In the genomic region with DNA sequence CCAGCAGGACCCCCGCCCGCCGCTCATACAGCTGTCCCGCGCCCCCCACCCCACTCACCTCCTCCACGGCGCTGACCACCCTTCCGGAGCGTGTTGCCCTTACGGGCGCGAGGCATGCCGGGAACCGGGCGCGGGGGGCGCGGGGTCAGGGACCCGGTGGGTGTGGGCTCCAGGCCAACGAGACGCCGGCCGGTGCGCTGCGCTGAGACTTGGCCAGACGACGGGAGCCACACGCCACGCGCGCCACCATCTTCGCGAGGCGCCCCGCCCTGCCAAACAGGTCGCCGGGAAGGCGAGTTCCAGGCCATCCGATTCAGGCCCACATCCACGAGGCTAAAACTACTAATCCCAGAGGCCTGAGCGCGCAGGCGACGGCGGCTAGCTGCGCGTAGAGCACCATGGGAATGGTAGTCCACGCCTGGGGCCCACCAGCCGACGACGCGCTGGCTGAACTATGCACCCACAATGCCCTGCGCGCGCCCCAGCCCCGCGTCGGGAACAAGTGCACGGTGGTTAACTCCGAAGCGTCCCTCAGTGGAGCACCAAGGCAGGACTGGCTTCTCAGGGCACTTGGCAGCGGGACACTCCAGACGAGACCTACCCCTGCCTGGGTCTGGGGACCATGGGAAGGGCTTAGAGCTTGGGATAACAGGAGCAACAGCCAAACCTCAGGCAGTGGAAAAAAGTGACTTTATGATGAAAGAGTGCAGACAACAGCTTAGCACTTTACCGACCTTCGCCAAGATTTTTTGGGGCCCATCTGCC, we compare ENCODE assay signal across 8 cellular contexts. TPM values are rescaled to one million over a fixed set of nuclear protein-coding genes. Genes with fewer than 3 reads are reported as not detected.
DNase-seq lines count a peak whose midpoint lies in the region; ATAC-seq, FAIRE-seq and TF ChIP-seq lines count a peak whose summit lies in the region.

A gene with protein sequence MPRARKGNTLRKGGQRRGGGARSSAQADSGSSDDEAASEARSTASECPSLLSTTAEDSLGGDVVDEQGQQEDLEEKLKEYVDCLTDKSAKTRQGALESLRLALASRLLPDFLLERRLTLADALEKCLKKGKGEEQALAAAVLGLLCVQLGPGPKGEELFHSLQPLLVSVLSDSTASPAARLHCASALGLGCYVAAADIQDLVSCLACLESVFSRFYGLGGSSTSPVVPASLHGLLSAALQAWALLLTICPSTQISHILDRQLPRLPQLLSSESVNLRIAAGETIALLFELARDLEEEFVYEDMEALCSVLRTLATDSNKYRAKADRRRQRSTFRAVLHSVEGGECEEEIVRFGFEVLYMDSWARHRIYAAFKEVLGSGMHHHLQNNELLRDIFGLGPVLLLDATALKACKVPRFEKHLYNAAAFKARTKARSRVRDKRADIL (minus strand): TSS at position 271 of the 765 bp plus-strand sequence. CDS start 155 bp downstream, at position 116.

- no peak for TF ChIP-seq CTCF in BE2C (IDR thresholded peaks at IDR 0.05; ENCODE audit: low read depth, low read length)

- no peaks in the 10 kb centered on the region for H3K9me3 ChIP-seq in BE2C

- H3K27ac ChIP-seq in layer of hippocampus (ENCODE audit: low read depth, low read length) = peak within 1 kb of the TSS; percentile 83

- peaks cover 25% of the 10 kb centered on the region for H3K36me3 ChIP-seq in BE2C

- no peaks in the 10 kb centered on the region for H3K27me3 ChIP-seq in BE2C
- H3K27me3 ChIP-seq in layer of hippocampus (ENCODE audit: control insufficient read depth, insufficient read depth, low read length) = no peaks in the 10 kb centered on the region

- H3K4me3 ChIP-seq in BE2C (ENCODE audit: low read depth, low read length) = peak within 1 kb of the TSS; percentile 88

- peak; percentile 79 for FAIRE-seq in colon (lab: Jason Lieb, UNC)

- DNase-seq in BE2C (peak; percentile 93), GM19240 (ENCODE audit: insufficient read length, low spot score) (peak; percentile 92), NCI-H526 (lab: John Stamatoyannopoulos, UW) (peak; percentile 89 to 98)
- DNase-seq in activated CD4-positive, alpha-beta T cell treated with anti-CD3 and anti-CD28 coated beads for 48 hours = peak; percentile 97
- DNase-seq in stimulated activated CD4-positive, alpha-beta T cell treated with anti-CD3 and anti-CD28 coated beads, Interleukin-1b, Interleukin-23, amount 100 ng/mL, for 4 hours (ENCODE audit: low read depth in 2 of 2) = peak; percentile 88 to 92

- peak; percentile 95 for ATAC-seq in HG03460 (IDR thresholded peaks at IDR 0.05; ENCODE audit: unreplicated experiment)

- no peaks in the 10 kb centered on the region for H3K4me1 ChIP-seq in BE2C

RNA-seq across cellular contexts. Expression of the gene that starts here (rescaled TPM):
- polyA plus RNA-seq in BE2C (2012; ENCODE audit: insufficient read depth, insufficient read length, low read depth) = 300 TPM

Comparison
In these comparisons a context has a peak if more than half of its experiments do, and no peak if none do; other contexts are left out.
1. Peak in every context shown above with its lines: DNase-seq, ATAC-seq, H3K4me3 ChIP-seq and H3K27ac ChIP-seq.